Comparison of ENCODE assay signal across 8 cellular contexts in the genomic region with DNA sequence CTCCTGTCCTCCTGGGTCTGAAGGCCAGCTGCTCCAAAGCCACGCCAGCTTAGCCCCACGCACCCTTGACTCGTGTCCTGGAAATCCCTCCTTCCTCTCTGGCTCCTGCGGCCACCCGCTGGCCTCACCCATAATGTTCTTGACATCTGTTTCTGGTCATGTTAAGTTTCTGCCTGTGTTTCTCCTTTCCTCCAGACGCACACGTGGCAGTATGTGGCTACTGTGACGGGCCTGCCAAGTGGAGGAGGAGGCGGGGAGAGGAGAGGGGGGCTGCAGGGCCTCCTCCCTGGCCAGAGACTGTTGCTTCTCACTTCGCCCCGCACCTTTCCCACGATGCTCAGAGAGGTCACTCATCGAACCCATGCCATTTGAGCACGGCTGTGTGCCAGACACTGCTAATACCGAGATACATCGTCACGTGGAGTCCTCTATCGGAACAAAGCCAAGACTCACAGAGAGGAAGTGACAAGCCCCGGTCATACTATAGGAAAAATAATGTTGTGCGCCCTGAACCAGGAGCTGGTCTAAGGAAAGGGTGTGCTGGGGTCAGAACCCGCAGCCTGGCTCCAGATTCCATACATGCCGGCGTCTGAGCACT. TPM values are rescaled to one million over a fixed set of nuclear protein-coding genes. Genes with fewer than 3 reads are reported as not detected.
DNase-seq lines count a peak whose midpoint lies in the region; ATAC-seq and TF ChIP-seq lines count a peak whose summit lies in the region.

No MANE protein-coding gene starts in this region.

- intact Hi-C loops in right cardiac atrium (cut with DNase I) = no loop called here

- H3F3A ChIP-seq in smooth muscle cell (ENCODE audit: low read depth) = peaks cover 5% of the 10 kb centered on the region

- H3K4me2 ChIP-seq in smooth muscle cell = peak overlapping the region; percentile 74

- no peaks in the 10 kb centered on the region for H3K36me3 ChIP-seq in smooth muscle cell (ENCODE audit: low read depth)

- peaks cover 2% of the 10 kb centered on the region for H3K36me3 Mint-ChIP-seq in activated T-cell treated with anti-CD3 and anti-CD28 coated beads, Interleukin-2, amount 50 U/mL, for 4 hours (ENCODE audit: insufficient read depth)

- H3K9ac ChIP-seq in smooth muscle cell (ENCODE audit: low read depth) = peak overlapping the region; percentile 35

- peak overlapping the region; percentile 22 for H3K27ac ChIP-seq in right cardiac atrium (ENCODE audit: low read length)
- peak overlapping the region; percentile 75 for H3K27ac ChIP-seq in smooth muscle cell (ENCODE audit: low read depth)

- H4K20me1 ChIP-seq in smooth muscle cell (ENCODE audit: low read depth) = no peaks in the 10 kb centered on the region

- H2AFZ ChIP-seq in smooth muscle cell (ENCODE audit: low read depth) = peak overlapping the region; percentile 70

- H3K4me3 Mint-ChIP-seq in activated T-cell treated with anti-CD3 and anti-CD28 coated beads, Interleukin-2, amount 50 U/mL, for 4 hours = no peak overlapping the region

- H3K9me3 ChIP-seq in right cardiac atrium (ENCODE audit: control insufficient read depth, low read length) = no peaks in the 10 kb centered on the region
- H3K9me3 ChIP-seq in smooth muscle cell (replicated peaks; ENCODE audit: low read depth) = no peaks in the 10 kb centered on the region

- H3K79me2 ChIP-seq in smooth muscle cell (ENCODE audit: low read depth) = no peaks in the 10 kb centered on the region

- ATAC-seq in activated T-cell treated with anti-CD3 and anti-CD28 coated beads, Interleukin-2, amount 50 U/mL, for 4 hours = peak; percentile 34 to 50
- ATAC-seq in right cardiac atrium = peak; percentile 78 to 83
- ATAC-seq in HG02610 (IDR thresholded peaks at IDR 0.05; ENCODE audit: unreplicated experiment) = no peak
- ATAC-seq in HG02885 (IDR thresholded peaks at IDR 0.05; ENCODE audit: poor library complexity, unreplicated experiment) = no peak

- TF ChIP-seq CTCF in GM13976 (IDR thresholded peaks at IDR 0.05; ENCODE audit: borderline replicate concordance, control extremely low read depth, extremely low read depth, insufficient read depth, missing control alignments) = no peak
- TF ChIP-seq CTCF in smooth muscle cell (IDR thresholded peaks at IDR 0.05; ENCODE audit: borderline replicate concordance, insufficient read depth, poor library complexity, severe bottlenecking) = no peak

- 6% methylated on average over 23 of the region's 23 CpGs for WGBS in right cardiac atrium
- WGBS in smooth muscle cell (ENCODE audit: low lambda C conversion rate) = 31% methylated on average over 23 of the region's 23 CpGs

- H3K4me1 Mint-ChIP-seq in activated T-cell treated with anti-CD3 and anti-CD28 coated beads, Interleukin-2, amount 50 U/mL, for 4 hours (ENCODE audit: low read depth) = peaks cover 11% of the 10 kb centered on the region

- H3K4me1 ChIP-seq in right cardiac atrium (ENCODE audit: control insufficient read depth, insufficient read depth, low read length) = peaks cover 28% of the 10 kb centered on the region
- peaks cover 32% of the 10 kb centered on the region for H3K4me1 ChIP-seq in smooth muscle cell (ENCODE audit: low read depth)

- H3K27me3 ChIP-seq in right cardiac atrium (ENCODE audit: control insufficient read depth, insufficient read depth) (no peaks in the 10 kb centered on the region), smooth muscle cell (ENCODE audit: low read depth) (no peaks in the 10 kb centered on the region)

- in situ Hi-C loops in GM13976 (cut with MboI; ENCODE audit: low sequenced_read_pairs, unreplicated experiment) = no loop called here

- peak; percentile 67 for DNase-seq in GM13976 (ENCODE audit: low spot score)
- DNase-seq in activated T-cell treated with anti-CD3 and anti-CD28 coated beads, Interleukin-2, amount 50 U/mL, for 4 hours = no peak
- peak; percentile 80 to 92 (median 91) for DNase-seq in right cardiac atrium
- peak; percentile 22 for DNase-seq in smooth muscle cell (lab: John Stamatoyannopoulos, UW; ENCODE audit: unreplicated experiment)
- DNase-seq in NCI-H1417 treated with DMSO at 0.1 percent for 48 hours (lab: John Stamatoyannopoulos, UW) = no peak
- no peak for DNase-seq in DMS 273 treated with DMSO at 0.1 percent for 48 hours (lab: John Stamatoyannopoulos, UW)

- H3K4me3 ChIP-seq in right cardiac atrium (ENCODE audit: low read length) = no peak overlapping the region
- H3K4me3 ChIP-seq in smooth muscle cell = no peak overlapping the region

- no peaks in the 10 kb centered on the region for H3K9me3 Mint-ChIP-seq in activated T-cell treated with anti-CD3 and anti-CD28 coated beads, Interleukin-2, amount 50 U/mL, for 4 hours

- peaks cover 4% of the 10 kb centered on the region for H3K27me3 Mint-ChIP-seq in activated T-cell treated with anti-CD3 and anti-CD28 coated beads, Interleukin-2, amount 50 U/mL, for 4 hours (ENCODE audit: low read depth)

RNA-seq across cellular contexts. Expression of gene C1QTNF6, which starts 11.5 kb away (rescaled TPM):
- 1 to 10 TPM in 2 of 3 donors, under 1 TPM in 1; 0.96 to 2.4 (median 1.2) TPM for total RNA-seq in activated T-cell treated with anti-CD3 and anti-CD28 coated beads, Interleukin-2, amount 50 U/mL, for 4 hours
- 1 to 10 TPM; 2.8 to 3.3 (median 2.8) TPM for total RNA-seq in right cardiac atrium
- 2.0 TPM for polyA plus RNA-seq in right cardiac atrium
- total RNA-seq in smooth muscle cell = 11.8 and 14.3 TPM in 2 replicates
- 26.8 and 33.6 TPM in 2 replicates for polyA plus RNA-seq in smooth muscle cell

RNA-seq across cellular contexts. Expression of gene IL2RB, which starts 26.8 kb away (rescaled TPM):
- 100 to 1,000 TPM; 178 to 212 (median 206) TPM for total RNA-seq in activated T-cell treated with anti-CD3 and anti-CD28 coated beads, Interleukin-2, amount 50 U/mL, for 4 hours
- total RNA-seq in right cardiac atrium (under 1 TPM; 0.63 to 0.97 (median 0.72) TPM), smooth muscle cell (0.76 and 1.1 TPM in 2 replicates)
- polyA plus RNA-seq in right cardiac atrium (0.32 TPM), smooth muscle cell (3.6 and 3.8 TPM in 2 replicates)

RNA-seq across cellular contexts. Expression of gene SSTR3, which starts 35.7 kb away (rescaled TPM):
- 1 to 10 TPM; 1.7 to 2.3 (median 1.9) TPM for total RNA-seq in activated T-cell treated with anti-CD3 and anti-CD28 coated beads, Interleukin-2, amount 50 U/mL, for 4 hours
- not detected for total RNA-seq in right cardiac atrium
- not detected for polyA plus RNA-seq in right cardiac atrium
- total RNA-seq in smooth muscle cell = not detected in 2 replicates
- polyA plus RNA-seq in smooth muscle cell = not detected in 2 replicates

Comparison
In these comparisons a context has a peak if more than half of its experiments do, and no peak if none do; other contexts are left out.
1. DNase-seq: peak in GM13976 (single experiment), right cardiac atrium (3 of 3) and smooth muscle cell (single experiment); none in activated T-cell treated with anti-CD3 and anti-CD28 coated beads, Interleukin-2, amount 50 U/mL, for 4 hours (single experiment), NCI-H1417 treated with DMSO at 0.1 percent for 48 hours (single experiment) and DMS 273 treated with DMSO at 0.1 percent for 48 hours (single experiment).
2. ATAC-seq: peak in activated T-cell treated with anti-CD3 and anti-CD28 coated beads, Interleukin-2, amount 50 U/mL, for 4 hours (2 of 2) and right cardiac atrium (2 of 2); none in HG02610 (single experiment) and HG02885 (single experiment).
3. RNA of gene IL2RB, which starts 26.8 kb away (total RNA-seq): 178 to 212 TPM in activated T-cell treated with anti-CD3 and anti-CD28 coated beads, Interleukin-2, amount 50 U/mL, for 4 hours; 0.63 to 0.97 TPM in right cardiac atrium and 0.76 to 1.1 TPM in smooth muscle cell; every median in the first group is over 10 times any median in the second.